Comparison of ENCODE assay signal across 8 cellular contexts in genomic region chr15:92903588-92903955, GRCh38. TPM values are rescaled to one million over a fixed set of nuclear protein-coding genes. Genes with fewer than 3 reads are reported as not detected.
A peak's percentile ranks its signal among the peaks of the same experiment; 100 is the strongest.
DNase-seq lines count a peak whose midpoint lies in the region; ATAC-seq and TF ChIP-seq lines count a peak whose summit lies in the region.

No MANE protein-coding gene starts in this region.

- H3K27me3 Mint-ChIP-seq in HFFc6 (ENCODE audit: insufficient read depth), result peaks cover 17% of the 10 kb centered on the region
- H3K27me3 Mint-ChIP-seq in brain, result peaks cover 28% of the 10 kb centered on the region
- no peaks in the 10 kb centered on the region for H3K27me3 Mint-ChIP-seq in mesothelial cell of epicardium (ENCODE audit: low read depth)

- H3K9me3 Mint-ChIP-seq in HFFc6 (peaks cover 8% of the 10 kb centered on the region), brain (peaks cover 0 to 6% (median 3%) of the 10 kb centered on the region in 5 experiments), mesothelial cell of epicardium (peaks cover 8% of the 10 kb centered on the region)

- DNase-seq in HFFc6, result no peak
- no peak for DNase-seq in mesothelial cell of epicardium (ENCODE audit: low spot score in 2 of 2, unreplicated experiment in 2 of 2)
- DNase-seq in G401 (ENCODE audit: low spot score), result no peak
- no peak for DNase-seq in NCI-H345 treated with DMSO at 0.1 percent for 48 hours (lab: John Stamatoyannopoulos, UW; ENCODE audit: unreplicated experiment)

- H3K27ac ChIP-seq in 22Rv1, result peak overlapping the region; percentile 99

- H3K36me3 Mint-ChIP-seq in HFFc6 (ENCODE audit: low read depth) (peaks cover 76% of the 10 kb centered on the region), brain (peaks cover 51% of the 10 kb centered on the region), mesothelial cell of epicardium (peaks cover 9% of the 10 kb centered on the region)

- in situ Hi-C loops in G401 (cut with HindIII; ENCODE audit: low sequenced_read_pairs), result no loop called here

- TF ChIP-seq CTCF in 22Rv1 (IDR thresholded peaks at IDR 0.05) (no peak), HFFc6 (IDR thresholded peaks at IDR 0.05) (no peak), brain (conservative IDR thresholded peaks at IDR 0.05) (no peak), mesothelial cell of epicardium (IDR thresholded peaks at IDR 0.05; ENCODE audit: unreplicated experiment) (no peak)

- H3K27ac Mint-ChIP-seq in HFFc6 (peak overlapping the region; percentile 99), brain (peak overlapping the region; percentile 99 to 100 (median 99)), mesothelial cell of epicardium (peak overlapping the region; percentile 100)

- H3K4me3 Mint-ChIP-seq in HFFc6 (peak overlapping the region; percentile 99), brain (peak overlapping the region; percentile 91 to 100 (median 95)), mesothelial cell of epicardium (peak overlapping the region; percentile 90)

- H3K4me1 Mint-ChIP-seq in HFFc6 (ENCODE audit: low read depth), result peaks cover 71% of the 10 kb centered on the region
- H3K4me1 Mint-ChIP-seq in brain, result peaks cover 70% of the 10 kb centered on the region
- H3K4me1 Mint-ChIP-seq in mesothelial cell of epicardium, result peaks cover 53% of the 10 kb centered on the region

- ATAC-seq in HG03095 (IDR thresholded peaks at IDR 0.05; ENCODE audit: unreplicated experiment) (no peak), GM21529 (IDR thresholded peaks at IDR 0.05; ENCODE audit: unreplicated experiment) (no peak)

RNA-seq across cellular contexts. Expression of gene CHD2, which starts 3.4 kb away (rescaled TPM):
- 10 to 100 TPM; 47.5 to 65.3 (median 57.2) TPM for total RNA-seq in HFFc6 (2021; fragmentation: NEBNext Ultra II Directional; extraction: Animal tissue kit (Norgen Biotek cat#: 25700))
- 28.2 TPM for polyA plus RNA-seq in brain (ENCODE audit: insufficient read depth, low read depth, low replicate concordance)
- 178 to 183 TPM (median 180 TPM) in 3 replicates for total RNA-seq in mesothelial cell of epicardium
- total RNA-seq in G401 (2014; rRNA removed; shearing (Covaris generic)), result 28.2 and 38.9 TPM in 2 replicates
